In genomic region chr1:219813344-219813743, GRCh38 we compare ENCODE assay signal across 11 cellular contexts.
DNase-seq lines count a peak whose midpoint lies in the region; ATAC-seq, FAIRE-seq and TF ChIP-seq lines count a peak whose summit lies in the region.
"Had no signal": no experiment of that assay in that cellular context is flagged by ENCODE, and none has a peak within 500 bp of the region (broad histone marks: within the 10 kb centered on the region; RNA-seq: fewer than 3 reads in every experiment).

No MANE protein-coding gene starts in this region.

- H3K36me3 ChIP-seq in H1 (ENCODE audit: control insufficient read depth in 2 of 4, insufficient read depth in 4 of 4, low read length in 3 of 4), result no peaks in the 10 kb centered on the region
- no peaks in the 10 kb centered on the region for H3K36me3 ChIP-seq in neural progenitor cell
- no peaks in the 10 kb centered on the region for H3K36me3 ChIP-seq in HepG2 (replicated peaks in 1 of 2; ENCODE audit: control insufficient read depth in 1 of 2, insufficient read depth in 2 of 2, low read length in 2 of 2)

- H3K9ac ChIP-seq in H1 (replicated peaks in 1 of 4; ENCODE audit: extremely low read depth in 1 of 4, low read depth in 3 of 4, low read length in 3 of 4), result no peak overlapping the region
- H3K9ac ChIP-seq in neural progenitor cell, result no peak overlapping the region
- no peak overlapping the region for H3K9ac ChIP-seq in HepG2 (ENCODE audit: insufficient read depth, low read depth, low read length)

- TF ChIP-seq EP300 in H1 (IDR thresholded peaks at IDR 0.05; ENCODE audit: borderline replicate concordance in 1 of 2, low read depth in 2 of 2, low read length in 2 of 2), result no peak
- no peak for TF ChIP-seq EP300 in HepG2 (IDR thresholded peaks at IDR 0.05; ENCODE audit: low read depth in 2 of 2, low read length in 2 of 2)
- no peak for TF ChIP-seq EP300 in HepG2 (CRISPR knock-in tag; IDR thresholded peaks at IDR 0.05; ENCODE audit: borderline replicate concordance)

- in situ Hi-C loops in HepG2 (cut with HindIII; ENCODE audit: extremely low pct_ligation_motif_present, low pct_unique_long_range_greater_than_20kb), result loop anchor here (10.0 kb wide), 1 partner anchor 1469 kb away; the partner anchor contains the start of gene TGFB2

- no peak overlapping the region for H4K91ac ChIP-seq in H1 (replicated peaks; ENCODE audit: insufficient read length, low read length)

- no peak for TF ChIP-seq CTCF in D721Med (IDR thresholded peaks at IDR 0.05; ENCODE audit: insufficient read depth, missing control alignments)
- TF ChIP-seq CTCF in H1 (IDR thresholded peaks at IDR 0.05; ENCODE audit: control extremely low read depth in 1 of 3, insufficient read depth in 1 of 3, low read depth in 1 of 3, low read length in 3 of 3), result no peak
- no peak for TF ChIP-seq CTCF in neural progenitor cell (IDR thresholded peaks at IDR 0.05)
- no peak for TF ChIP-seq CTCF in HepG2 (CRISPR knock-in tag; IDR thresholded peaks at IDR 0.05)

- 0 out of 2 replicates have a peak overlapping the region, but pooled peaks have one; percentile 19 for H2BK12ac ChIP-seq in H1 (ENCODE audit: low read depth, low read length)

- DNase-seq in D721Med (ENCODE audit: insufficient read length, low spot score) (no peak), H1 (ENCODE audit: low read depth in 1 of 2, low spot score in 2 of 2) (no peak), neural progenitor cell (ENCODE audit: low spot score) (no peak), left colon (no peak), HepG2 (ENCODE audit: low spot score) (no peak)
- DNase-seq: CD4-positive, alpha-beta T cell; GF-D8 had no signal

- no peaks in the 10 kb centered on the region for H3K36me3 Mint-ChIP-seq in neural progenitor cell
- H3K36me3 Mint-ChIP-seq: IgD-negative memory B cell had no signal

- no peak for TF ChIP-seq POLR2A in H1 (IDR thresholded peaks at IDR 0.05; ENCODE audit: control extremely low read depth in 1 of 2, low read depth in 2 of 2, low read length in 2 of 2)
- TF ChIP-seq POLR2A in HepG2 (IDR thresholded peaks at IDR 0.05; ENCODE audit: insufficient read depth in 1 of 2, low read depth in 2 of 2, low read length in 2 of 2), result no peak

- H3K4me2 ChIP-seq in H1 (ENCODE audit: insufficient read depth in 1 of 2, low read depth in 2 of 2, low read length in 2 of 2) (no peak overlapping the region), neural progenitor cell (no peak overlapping the region), HepG2 (ENCODE audit: low read depth, low read length) (no peak overlapping the region)

- H3K23ac ChIP-seq in H1 (ENCODE audit: insufficient read length), result no peak overlapping the region

- peaks cover 0 to 5% (median 2%) of the 10 kb centered on the region in 4 experiments; a peak in 2 of 7 replicates for H3K4me1 ChIP-seq in H1 (replicated peaks in 1 of 4; ENCODE audit: control insufficient read depth in 3 of 4, insufficient read depth in 4 of 4, low read length in 3 of 4)
- H3K4me1 ChIP-seq in neural progenitor cell, result peaks cover 4% of the 10 kb centered on the region
- peaks cover 5% of the 10 kb centered on the region; the same call in 1 of the 2 replicates for H3K4me1 ChIP-seq in HepG2 (ENCODE audit: insufficient read depth, low read length)

- H3K27me3 ChIP-seq in H1 (replicated peaks in 1 of 4; ENCODE audit: control insufficient read depth in 3 of 4, extremely low read depth in 1 of 4, insufficient read depth in 3 of 4, low read length in 3 of 4) (no peaks in the 10 kb centered on the region), neural progenitor cell (no peaks in the 10 kb centered on the region), HepG2 (ENCODE audit: control insufficient read depth in 1 of 2, insufficient read depth in 2 of 2, low read length in 2 of 2) (peaks cover 1 to 5% of the 10 kb centered on the region in 2 experiments; a peak in 2 of 5 replicates)

- H3K4ac ChIP-seq in H1 (replicated peaks; ENCODE audit: insufficient read length, low read depth, low read length), result no peak overlapping the region

- no peaks in the 10 kb centered on the region for H4K20me1 ChIP-seq in H1 (replicated peaks in 1 of 2; ENCODE audit: control insufficient read depth in 1 of 2, insufficient read depth in 2 of 2, low read length in 2 of 2)
- H4K20me1 ChIP-seq in neural progenitor cell (ENCODE audit: low read depth), result no peaks in the 10 kb centered on the region
- no peaks in the 10 kb centered on the region for H4K20me1 ChIP-seq in HepG2 (ENCODE audit: insufficient read depth, low read length)

- no peaks in the 10 kb centered on the region for H3K79me1 ChIP-seq in H1 (ENCODE audit: low read depth, low read length)

- no peak overlapping the region for H3K27ac ChIP-seq in H1 (ENCODE audit: low read depth, low read length)
- no peak overlapping the region for H3K27ac ChIP-seq in neural progenitor cell
- H3K27ac ChIP-seq in HepG2 (ENCODE audit: extremely low read length, insufficient read depth, low read length), result no peak overlapping the region
- H3K27ac ChIP-seq: C4-2B had no signal

- H3K4me1 Mint-ChIP-seq in neural progenitor cell, result no peaks in the 10 kb centered on the region
- H3K4me1 Mint-ChIP-seq: IgD-negative memory B cell had no signal

- H2BK20ac ChIP-seq in H1 (ENCODE audit: low read length), result no peak overlapping the region

- no peak overlapping the region for H3K14ac ChIP-seq in H1 (ENCODE audit: insufficient read length)

- no TSS peak for BruUV-seq in HepG2 (replicated peaks; lab: Mats Ljungman, UMichigan)

- H3K4me3 Mint-ChIP-seq in neural progenitor cell, result no peak overlapping the region
- H3K4me3 Mint-ChIP-seq: CD4-positive, alpha-beta T cell; IgD-negative memory B cell had no signal

- no peak overlapping the region for H3K18ac ChIP-seq in H1 (ENCODE audit: extremely low read depth, low read length)

- H2BK5ac ChIP-seq in H1 (ENCODE audit: low read depth, low read length), result no peak overlapping the region

- no peak overlapping the region for H2BK120ac ChIP-seq in H1 (replicated peaks; ENCODE audit: low read depth, low read length)

- H3K9me3 Mint-ChIP-seq in neural progenitor cell, result no peaks in the 10 kb centered on the region
- H3K9me3 Mint-ChIP-seq: CD4-positive, alpha-beta T cell; IgD-negative memory B cell had no signal

- H2AK5ac ChIP-seq in H1 (ENCODE audit: low read depth, low read length), result no peak overlapping the region

- H2AFZ ChIP-seq in H1 (ENCODE audit: low read length) (no peak overlapping the region), neural progenitor cell (replicated peaks) (peak overlapping the region; percentile 97), HepG2 (ENCODE audit: low read length) (no peak overlapping the region)

- H3K9me3 ChIP-seq in H1 (ENCODE audit: insufficient read depth in 2 of 2, low read depth in 1 of 2, low read length in 1 of 2) (no peaks in the 10 kb centered on the region), neural progenitor cell (ENCODE audit: low read depth) (no peaks in the 10 kb centered on the region), HepG2 (ENCODE audit: low read length) (no peaks in the 10 kb centered on the region)

- H2BK15ac ChIP-seq in H1 (ENCODE audit: low read length), result no peak overlapping the region

- H4K8ac ChIP-seq in H1 (ENCODE audit: extremely low read depth, insufficient read depth, low read length), result no peak overlapping the region

- TF ChIP-seq RAD21 in H1 (IDR thresholded peaks at IDR 0.05 in 1 of 2, conservative IDR thresholded peaks at IDR 0.05 in 1 of 2; ENCODE audit: low read depth in 2 of 2, low read length in 2 of 2), result no peak
- no peak for TF ChIP-seq RAD21 in HepG2 (CRISPR knock-in tag; IDR thresholded peaks at IDR 0.05)

- no peak overlapping the region for H3K56ac ChIP-seq in H1 (replicated peaks; ENCODE audit: insufficient read length, low read depth, low read length)

- 84% methylated on average over 1 of the region's 1 CpG; no CpG with 5 or more reads in 1 of the 2 experiments for WGBS in H1 (ENCODE audit: extremely low coverage in 1 of 2, insufficient coverage in 1 of 2, insufficient read length in 1 of 2, insufficient replicate concordance in 2 of 2, low coverage in 1 of 2, low lambda C conversion rate in 2 of 2, missing lambda C conversion rate in 1 of 2), 2 experiments
- 0% methylated on average over 1 of the region's 1 CpG for WGBS in HepG2 (ENCODE audit: low lambda C conversion rate)

- intact Hi-C loops in left colon (cut with DNase I, micrococcal nuclease) (loop anchor here in 1 of 2 donors (10.0 kb wide), 1 partner anchor 1479 kb away; no protein-coding TSS in a partner anchor), HepG2 (cut with micrococcal nuclease; ENCODE audit: unreplicated experiment) (loop anchor here (2.0 to 10.0 kb wide), 4 partner anchors 149 to 1475 kb away; no protein-coding TSS in a partner anchor)

- no peaks in the 10 kb centered on the region for H3K27me3 Mint-ChIP-seq in neural progenitor cell (ENCODE audit: insufficient read depth, low read depth)

- no peak overlapping the region for H3K27ac Mint-ChIP-seq in neural progenitor cell
- H3K27ac Mint-ChIP-seq: CD4-positive, alpha-beta T cell; IgD-negative memory B cell had no signal

- H4K5ac ChIP-seq in H1 (ENCODE audit: insufficient read length, low read depth, low read length), result no peak overlapping the region

- peak; percentile 61 for FAIRE-seq in D721Med (lab: Jason Lieb, UNC)
- no peak for FAIRE-seq in H1 (lab: Jason Lieb, UNC)
- FAIRE-seq in HepG2 (lab: Jason Lieb, UNC), result no peak
- FAIRE-seq: HTR-8/SVneo had no signal

- H3K4me3 ChIP-seq in H1 (ENCODE audit: extremely low read depth in 1 of 4, insufficient read depth in 2 of 4, low read depth in 3 of 4, low read length in 4 of 4) (no peak overlapping the region), neural progenitor cell (no peak overlapping the region), HepG2 (replicated peaks in 1 of 3; ENCODE audit: insufficient read depth in 1 of 3, low read depth in 2 of 3, low read length in 3 of 3) (no peak overlapping the region)

- CTCF ChIA-PET in H1 (lab: Charles Lee; ENCODE audit: partially characterized antibody) (interaction anchor here (0.6 to 3.3 kb wide), 25 partner anchors 10 to 1518 kb away, joined by 3 to 36 read pairs (median 4); no protein-coding TSS in a partner anchor), HepG2 (lab: Yijun Ruan, JAX; ENCODE audit: low intra/inter-chr PET ratio, low total read pairs) (interaction anchor here (1.1 to 1.8 kb wide), 2 partner anchors 1474 to 1483 kb away, joined by 3 to 8 read pairs; no protein-coding TSS in a partner anchor)

- H3K79me2 ChIP-seq in H1 (ENCODE audit: control insufficient read depth in 1 of 2, insufficient read depth in 2 of 2, low read length in 2 of 2), result no peaks in the 10 kb centered on the region
- H3K79me2 ChIP-seq in neural progenitor cell (ENCODE audit: low read depth), result no peaks in the 10 kb centered on the region
- H3K79me2 ChIP-seq in HepG2 (ENCODE audit: insufficient read depth, low read length), result no peaks in the 10 kb centered on the region

- POLR2A ChIA-PET in H1 (lab: Charles Lee; ENCODE audit: partially characterized antibody) (no interaction called here), HepG2 (lab: Yijun Ruan, JAX) (no interaction called here)

- no peaks in the 10 kb centered on the region for H3K23me2 ChIP-seq in H1 (ENCODE audit: low read depth, low read length)

- ATAC-seq in left colon (no peak), HepG2 (no peak), GM18517 (IDR thresholded peaks at IDR 0.05; ENCODE audit: unreplicated experiment) (no peak)

- no peaks in the 10 kb centered on the region for H3F3A ChIP-seq in neural progenitor cell (ENCODE audit: low read depth)

TF ChIP-seq in H1, 55 proteins besides CTCF, POLR2A, EP300 and RAD21 (continues in another document):
- TF ChIP-seq RBBP5 (IDR thresholded peaks at IDR 0.05; ENCODE audit: borderline replicate concordance, low read depth, low read length), result no peak
